Comparison of ENCODE assay signal across 12 cellular contexts in genomic region chr2:238895901-238896600, GRCh38. TPM values are rescaled to one million over a fixed set of nuclear protein-coding genes. Genes with fewer than 3 reads are reported as not detected.
DNase-seq lines count a peak whose midpoint lies in the region; ATAC-seq, FAIRE-seq and TF ChIP-seq lines count a peak whose summit lies in the region.
"Had no signal": no experiment of that assay in that cellular context is flagged by ENCODE, and none has a peak within 500 bp of the region (broad histone marks: within the 10 kb centered on the region; RNA-seq: fewer than 3 reads in every experiment).

No MANE protein-coding gene starts in this region.

- H3K4me1 Mint-ChIP-seq in WTC11, result peaks cover 2% of the 10 kb centered on the region; the same call in 1 of the 2 replicates
- H3K4me1 Mint-ChIP-seq: central memory CD8-positive, alpha-beta T cell had no signal

- H3K9me3 ChIP-seq in left ventricle myocardium inferior (replicated peaks), result no peaks in the 10 kb centered on the region

- DNase-seq in Daoy (ENCODE audit: low read depth), result peak; percentile 79
- peak; percentile 32 for DNase-seq in WTC11 (ENCODE audit: low spot score)
- DNase-seq in left ventricle myocardium inferior, result peak; percentile 68
- peak; percentile 94 for DNase-seq in posterior vena cava (ENCODE audit: low spot score)
- DNase-seq in GM12891 (ENCODE audit: insufficient read length, low spot score), result no peak
- DNase-seq in activated naive CD4-positive, alpha-beta T cell treated with Interleukin-2 at 50 U/mL for 16 hours, result no peak
- DNase-seq: DMS79, NCI-H1105 had no signal

- CTCF ChIA-PET in WTC11 (lab: Charles Lee), result interaction anchor here (1.3 kb wide), 2 partner anchors 21 to 55 kb away, joined by 4 to 8 read pairs; no protein-coding TSS in a partner anchor

- no peaks in the 10 kb centered on the region for H3K36me3 ChIP-seq in left ventricle myocardium inferior

- H3K27ac ChIP-seq in left ventricle myocardium inferior (replicated peaks), result peak overlapping the region; percentile 57
- H3K27ac ChIP-seq: VCaP had no signal

- no peaks in the 10 kb centered on the region for H3K9me3 Mint-ChIP-seq in WTC11
- H3K9me3 Mint-ChIP-seq: central memory CD8-positive, alpha-beta T cell had no signal

- POLR2A ChIA-PET in WTC11 (lab: Charles Lee), result no interaction called here

- no peak for FAIRE-seq in GM12891 (lab: Jason Lieb, UNC)

- peaks cover 39% of the 10 kb centered on the region for H3K27me3 ChIP-seq in left ventricle myocardium inferior (ENCODE audit: low read depth)

- no peaks in the 10 kb centered on the region for H3K27me3 Mint-ChIP-seq in WTC11 (ENCODE audit: low read depth)

- no peak for TF ChIP-seq POLR2A in GM12891 (IDR thresholded peaks at IDR 0.05; ENCODE audit: low read depth, low read length)

- peaks cover 32% of the 10 kb centered on the region for H3K4me1 ChIP-seq in left ventricle myocardium inferior

- TF ChIP-seq CTCF in WTC11 (IDR thresholded peaks at IDR 0.05) (no peak), left ventricle myocardium inferior (IDR thresholded peaks at IDR 0.05; ENCODE audit: borderline replicate concordance) (no peak)

- intact Hi-C loops in left ventricle myocardium inferior (cut with micrococcal nuclease), result no loop called here
- intact Hi-C loops in posterior vena cava (cut with DNase I), result no loop called here

- ATAC-seq in WTC11 (peak; percentile 61), HG03139 (IDR thresholded peaks at IDR 0.05; ENCODE audit: unreplicated experiment) (no peak), GM18867 (IDR thresholded peaks at IDR 0.05; ENCODE audit: unreplicated experiment) (no peak)

- H3K36me3 Mint-ChIP-seq in WTC11, result no peaks in the 10 kb centered on the region

- H3K27ac Mint-ChIP-seq in WTC11, result no peak overlapping the region

- H3K4me3 Mint-ChIP-seq in WTC11, result no peak overlapping the region
- H3K4me3 Mint-ChIP-seq: central memory CD8-positive, alpha-beta T cell had no signal

- H3K4me3 ChIP-seq in left ventricle myocardium inferior, result peak overlapping the region; percentile 20

TF ChIP-seq in WTC11, 78 proteins besides CTCF, POLR2A, EP300 and RAD21:
- TF ChIP-seq ZNF281 (CRISPR knock-in tag; IDR thresholded peaks at IDR 0.05), result no peak
- TF ChIP-seq NFATC4 (CRISPR knock-in tag; IDR thresholded peaks at IDR 0.05), result no peak
- TF ChIP-seq, protein P1, sequence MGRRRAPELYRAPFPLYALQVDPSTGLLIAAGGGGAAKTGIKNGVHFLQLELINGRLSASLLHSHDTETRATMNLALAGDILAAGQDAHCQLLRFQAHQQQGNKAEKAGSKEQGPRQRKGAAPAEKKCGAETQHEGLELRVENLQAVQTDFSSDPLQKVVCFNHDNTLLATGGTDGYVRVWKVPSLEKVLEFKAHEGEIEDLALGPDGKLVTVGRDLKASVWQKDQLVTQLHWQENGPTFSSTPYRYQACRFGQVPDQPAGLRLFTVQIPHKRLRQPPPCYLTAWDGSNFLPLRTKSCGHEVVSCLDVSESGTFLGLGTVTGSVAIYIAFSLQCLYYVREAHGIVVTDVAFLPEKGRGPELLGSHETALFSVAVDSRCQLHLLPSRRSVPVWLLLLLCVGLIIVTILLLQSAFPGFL (CRISPR knock-in tag; IDR thresholded peaks at IDR 0.05; ENCODE audit: borderline replicate concordance), result no peak
- no peak for TF ChIP-seq NFE2L1 (CRISPR knock-in tag; IDR thresholded peaks at IDR 0.05)
- TF ChIP-seq ZNF423 (CRISPR knock-in tag; IDR thresholded peaks at IDR 0.05), result peak; percentile 62
- TF ChIP-seq CREB1 (CRISPR knock-in tag; IDR thresholded peaks at IDR 0.05), result no peak
- TF ChIP-seq ZSCAN18 (CRISPR knock-in tag; IDR thresholded peaks at IDR 0.05), result no peak
TF ChIP-seq in WTC11: peak in this region for 1.

TF ChIP-seq in GM12891, 5 proteins besides CTCF, POLR2A, EP300 and RAD21:
- no peak for TF ChIP-seq TAF1 (IDR thresholded peaks at IDR 0.05; ENCODE audit: low read depth, low read length)
- no peak for TF ChIP-seq POU2F2 (IDR thresholded peaks at IDR 0.05; ENCODE audit: low read depth, low read length)
- no peak for TF ChIP-seq SPI1 (IDR thresholded peaks at IDR 0.05; ENCODE audit: low read depth, low read length)
- no peak for TF ChIP-seq POLR2AphosphoS5 (IDR thresholded peaks at IDR 0.05; ENCODE audit: low read depth, low read length)
- no peak for TF ChIP-seq PAX5 (IDR thresholded peaks at IDR 0.05; ENCODE audit: insufficient read depth, low read length, severe bottlenecking)

RNA-seq across cellular contexts. Expression of gene TWIST2, which starts 48.2 kb away (rescaled TPM):
- 20.4 and 34.3 TPM in 2 replicates for total RNA-seq in Daoy (2014; rRNA removed; shearing (Covaris generic))
- total RNA-seq in WTC11 (2021) (4.1 to 5.7 TPM (median 5.1 TPM) in 3 replicates), left ventricle myocardium inferior (2.7 TPM), posterior vena cava (10 to 100 TPM; 18.6 to 23.0 TPM)
- polyA plus RNA-seq in GM12891 (2012; ENCODE audit: low read depth, missing spikeins), result not detected

Comparison
In these comparisons a context has a peak if more than half of its experiments do, and no peak if none do; other contexts are left out.
1. DNase-seq: peak in Daoy (single experiment), WTC11 (single experiment), left ventricle myocardium inferior (single experiment) and posterior vena cava (single experiment); none in GM12891 (single experiment) and activated naive CD4-positive, alpha-beta T cell treated with Interleukin-2 at 50 U/mL for 16 hours (single experiment).